30 cellular contexts compared by ENCODE assay signal in genomic region chr19:6230991-6231448, GRCh38. TPM values are rescaled to one million over a fixed set of nuclear protein-coding genes. Genes with fewer than 3 reads are reported as not detected.
DNase-seq lines count a peak whose midpoint lies in the region; ATAC-seq and TF ChIP-seq lines count a peak whose summit lies in the region.
"Had no signal": no experiment of that assay in that cellular context is flagged by ENCODE, and none has a peak within 500 bp of the region (broad histone marks: within the 10 kb centered on the region; RNA-seq: fewer than 3 reads in every experiment).

No MANE protein-coding gene starts in this region.

- peaks cover 27% of the 10 kb centered on the region for H3K4me1 Mint-ChIP-seq in activated T-cell treated with anti-CD3 and anti-CD28 coated beads, Interleukin-2, amount 50 U/mL, for 24 hours (ENCODE audit: low read depth)
- H3K4me1 Mint-ChIP-seq in progenitor cell of endocrine pancreas (ENCODE audit: low read depth): peaks cover 1% of the 10 kb centered on the region

- H3K36me3 Mint-ChIP-seq in activated T-cell treated with anti-CD3 and anti-CD28 coated beads, Interleukin-2, amount 50 U/mL, for 24 hours (ENCODE audit: low read depth): peaks cover 58% of the 10 kb centered on the region
- H3K36me3 Mint-ChIP-seq in progenitor cell of endocrine pancreas (ENCODE audit: insufficient read depth): peaks cover 6% of the 10 kb centered on the region

- H3K9me3 Mint-ChIP-seq in activated T-cell treated with anti-CD3 and anti-CD28 coated beads, Interleukin-2, amount 50 U/mL, for 24 hours: no peaks in the 10 kb centered on the region
- no peaks in the 10 kb centered on the region for H3K9me3 Mint-ChIP-seq in progenitor cell of endocrine pancreas (ENCODE audit: low read depth)
- H3K9me3 Mint-ChIP-seq: activated B cell treated with CpG ODN at 0.5 μM for 24 hours; activated CD4-positive, alpha-beta memory T cell treated with anti-CD3 and anti-CD28 coated beads, Interleukin-2, amount 10 ng/mL, durations not matched to agents 7 days and 5 days had no signal

- H3K4me3 Mint-ChIP-seq in activated T-cell treated with anti-CD3 and anti-CD28 coated beads, Interleukin-2, amount 50 U/mL, for 24 hours: no peak overlapping the region
- no peak overlapping the region for H3K4me3 Mint-ChIP-seq in progenitor cell of endocrine pancreas (ENCODE audit: low read depth)
- H3K4me3 Mint-ChIP-seq: activated B cell treated with CpG ODN at 0.5 μM for 24 hours; activated CD4-positive, alpha-beta memory T cell treated with anti-CD3 and anti-CD28 coated beads, Interleukin-2, amount 10 ng/mL, durations not matched to agents 7 days and 5 days had no signal

- H3K27ac ChIP-seq in KOPT-K1 (ENCODE audit: low read depth, low read length, poor library complexity, severe bottlenecking): peak overlapping the region; percentile 13
- H3K27ac ChIP-seq: A549, adrenal gland, brain microvascular endothelial cell, hepatocyte, psoas muscle had no signal

- peak overlapping the region; percentile 39 for H3K27ac Mint-ChIP-seq in activated T-cell treated with anti-CD3 and anti-CD28 coated beads, Interleukin-2, amount 50 U/mL, for 24 hours
- peak overlapping the region; percentile 49 for H3K27ac Mint-ChIP-seq in progenitor cell of endocrine pancreas
- H3K27ac Mint-ChIP-seq: activated B cell treated with CpG ODN at 0.5 μM for 24 hours; activated CD4-positive, alpha-beta memory T cell treated with anti-CD3 and anti-CD28 coated beads, Interleukin-2, amount 10 ng/mL, durations not matched to agents 7 days and 5 days had no signal

- no peaks in the 10 kb centered on the region for H3K9me3 ChIP-seq in KOPT-K1 (ENCODE audit: insufficient read depth, low read length, poor library complexity, severe bottlenecking)
- H3K9me3 ChIP-seq: A549, adrenal gland, BE2C, psoas muscle, upper lobe of left lung had no signal

- DNase-seq in activated T-cell treated with anti-CD3 and anti-CD28 coated beads, Interleukin-2, amount 50 U/mL, for 24 hours: no peak
- no peak for DNase-seq in activated T-cell treated with anti-CD3 and anti-CD28 coated beads, Interleukin-2, amount 50 U/mL, for 1 hour
- DNase-seq in left lobe of liver (ENCODE audit: low spot score) (peak; percentile 67), progenitor cell of endocrine pancreas (ENCODE audit: low spot score, unreplicated experiment) (no peak), NCI-H526 (lab: John Stamatoyannopoulos, UW) (no peak), DMS79 (lab: John Stamatoyannopoulos, UW) (no peak)
- DNase-seq: activated B cell treated with CpG ODN at 0.5 μM for 24 hours; activated CD4-positive, alpha-beta memory T cell treated with anti-CD3 and anti-CD28 coated beads, Interleukin-2, amount 10 ng/mL, durations not matched to agents 7 days and 5 days; activated T-cell treated with anti-CD3 and anti-CD28 coated beads for 4 hours; adrenal gland; brain microvascular endothelial cell; COR-L47; DND-41; effector CD4-positive, alpha-beta T cell; foreskin melanocyte; left ventricle myocardium superior; NCI-H1417 treated with DMSO at 0.1 percent for 48 hours; NCI-H2107; NCI-H446; SHP77; stimulated activated CD8-positive, alpha-beta memory T cell treated with anti-CD3 and anti-CD28 coated beads, Interleukin-4, amount 100 ng/mL, for 48 hours had no signal

- ATAC-seq in left lobe of liver (peak; percentile 31), GM19467 (IDR thresholded peaks at IDR 0.05; ENCODE audit: unreplicated experiment) (no peak)
- ATAC-seq: A549, esophagus mucosa, GM12878, left ventricle myocardium superior, psoas muscle had no signal

- TF ChIP-seq CTCF in progenitor cell of endocrine pancreas (IDR thresholded peaks at IDR 0.05; ENCODE audit: unreplicated experiment): no peak

- H3K36me3 ChIP-seq in KOPT-K1 (ENCODE audit: insufficient read depth, low read length): peaks cover 42% of the 10 kb centered on the region

- H3K27me3 Mint-ChIP-seq in activated T-cell treated with anti-CD3 and anti-CD28 coated beads, Interleukin-2, amount 50 U/mL, for 24 hours: no peaks in the 10 kb centered on the region
- no peaks in the 10 kb centered on the region for H3K27me3 Mint-ChIP-seq in progenitor cell of endocrine pancreas
- H3K27me3 Mint-ChIP-seq: activated B cell treated with CpG ODN at 0.5 μM for 24 hours; activated CD4-positive, alpha-beta memory T cell treated with anti-CD3 and anti-CD28 coated beads, Interleukin-2, amount 10 ng/mL, durations not matched to agents 7 days and 5 days had no signal

RNA-seq across cellular contexts. Expression of gene MLLT1, which starts 48.8 kb away (rescaled TPM):
- total RNA-seq in left lobe of liver (21.8 TPM), progenitor cell of endocrine pancreas (93.6 and 106 TPM in 2 replicates)
